9 cellular contexts compared by ENCODE assay signal in genomic region chr10:73218466-73219191, GRCh38. TPM values are rescaled to one million over a fixed set of nuclear protein-coding genes. Genes with fewer than 3 reads are reported as not detected.
A peak's percentile ranks its signal among the peaks of the same experiment; 100 is the strongest.
DNase-seq lines count a peak whose midpoint lies in the region; FAIRE-seq and TF ChIP-seq lines count a peak whose summit lies in the region.
"Had no signal": no experiment of that assay in that cellular context is flagged by ENCODE, and none has a peak within 500 bp of the region (broad histone marks: within the 10 kb centered on the region; RNA-seq: fewer than 3 reads in every experiment).

No MANE protein-coding gene starts in this region.

- H3K27ac Mint-ChIP-seq in activated CD4-positive, alpha-beta memory T cell treated with anti-CD3 and anti-CD28 coated beads, Interleukin-2, amount 10 ng/mL, durations not matched to agents 7 days and 5 days = no peak overlapping the region

- no peaks in the 10 kb centered on the region for H3K4me1 ChIP-seq in OCI-LY7 (ENCODE audit: insufficient read depth, low read length, poor library complexity, severe bottlenecking)

- no peak overlapping the region for H3K4me2 ChIP-seq in OCI-LY7 (ENCODE audit: low read length)

- TF ChIP-seq CTCF in OCI-LY7 (conservative IDR thresholded peaks at IDR 0.05; ENCODE audit: low read length) (peak; percentile 82), fibroblast of mammary gland (conservative IDR thresholded peaks at IDR 0.05; ENCODE audit: control insufficient read depth, insufficient read depth, low read depth, low read length) (peak; percentile 49)

- H3K9me3 ChIP-seq in OCI-LY7 (ENCODE audit: low read length) = no peaks in the 10 kb centered on the region

- no peaks in the 10 kb centered on the region for H3K9me2 ChIP-seq in OCI-LY7 (ENCODE audit: insufficient read depth, low read length)

- H4K20me1 ChIP-seq in OCI-LY7 (ENCODE audit: insufficient read depth, low read length) = no peaks in the 10 kb centered on the region

- CTCF ChIA-PET in OCI-LY7 (lab: Charles Lee; ENCODE audit: unreplicated experiment) = no interaction called here
- CTCF ChIA-PET in activated CD4-positive, alpha-beta memory T cell treated with anti-CD3 and anti-CD28 coated beads, Interleukin-2, amount 10 ng/mL, durations not matched to agents 7 days and 5 days (lab: Charles Lee) = interaction anchor here (0.6 kb wide), 1 partner anchor 20 kb away, joined by 3 read pairs; no protein-coding TSS in a partner anchor

- H3K4me3 ChIP-seq in OCI-LY7 (ENCODE audit: low read depth, low read length, poor library complexity, severe bottlenecking) (no peak overlapping the region), fibroblast of mammary gland (ENCODE audit: control insufficient read depth, low read depth, low read length) (no peak overlapping the region)

- peak; percentile 33 for FAIRE-seq in GM12891 (lab: Jason Lieb, UNC)

- no TSS peak for BruUV-seq in OCI-LY7 (replicated peaks; lab: Mats Ljungman, UMichigan)

- H3K36me3 Mint-ChIP-seq in activated CD4-positive, alpha-beta memory T cell treated with anti-CD3 and anti-CD28 coated beads, Interleukin-2, amount 10 ng/mL, durations not matched to agents 7 days and 5 days (ENCODE audit: low read depth) = peaks cover 35% of the 10 kb centered on the region

- in situ Hi-C loops in ACHN (cut with HindIII; ENCODE audit: low pct_ligation_motif_present, low pct_unique_long_range_greater_than_20kb, low sequenced_read_pairs) = no loop called here

- TF ChIP-seq POLR2A in GM12891 (IDR thresholded peaks at IDR 0.05; ENCODE audit: low read depth, low read length) = no peak

- no peaks in the 10 kb centered on the region for H3K27me3 Mint-ChIP-seq in activated CD4-positive, alpha-beta memory T cell treated with anti-CD3 and anti-CD28 coated beads, Interleukin-2, amount 10 ng/mL, durations not matched to agents 7 days and 5 days

- DNase-seq in ACHN (peak; percentile 54), GM12891 (ENCODE audit: insufficient read length, low spot score) (no peak), OCI-LY7 (ENCODE audit: low spot score) (peak; percentile 42), fibroblast of mammary gland (ENCODE audit: low read depth) (peak; percentile 39), NCI-H187 (lab: John Stamatoyannopoulos, UW) (no peak), NCI-H1105 treated with DMSO at 0.1 percent for 48 hours (lab: John Stamatoyannopoulos, UW) (no peak)
- no peak for DNase-seq in activated naive CD4-positive, alpha-beta T cell treated with Interleukin-2 at 50 U/mL for 16 hours
- no peak for DNase-seq in activated CD4-positive, alpha-beta memory T cell treated with anti-CD3 and anti-CD28 coated beads, Interleukin-2, amount 10 ng/mL, durations not matched to agents 7 days and 5 days
- DNase-seq: hippocampal formation had no signal

- H2AFZ ChIP-seq in OCI-LY7 (ENCODE audit: low read length) = no peak overlapping the region

- no peak overlapping the region for H3K4me3 Mint-ChIP-seq in activated CD4-positive, alpha-beta memory T cell treated with anti-CD3 and anti-CD28 coated beads, Interleukin-2, amount 10 ng/mL, durations not matched to agents 7 days and 5 days

- H3K9me3 Mint-ChIP-seq in activated CD4-positive, alpha-beta memory T cell treated with anti-CD3 and anti-CD28 coated beads, Interleukin-2, amount 10 ng/mL, durations not matched to agents 7 days and 5 days = peaks cover 3% of the 10 kb centered on the region

- H3K36me3 ChIP-seq in OCI-LY7 (ENCODE audit: insufficient read depth, low read length) = peaks cover 13% of the 10 kb centered on the region

- POLR2A ChIA-PET in OCI-LY7 (lab: Charles Lee) = interaction anchor here (0.5 kb wide), 2 partner anchors 30 to 189 kb away, joined by 3 read pairs; no protein-coding TSS in a partner anchor
- POLR2A ChIA-PET in activated CD4-positive, alpha-beta memory T cell treated with anti-CD3 and anti-CD28 coated beads, Interleukin-2, amount 10 ng/mL, durations not matched to agents 7 days and 5 days (lab: Charles Lee) = interaction anchor here (1.8 kb wide), 1 partner anchor 28 kb away, joined by 7 read pairs; the partner anchor contains the start of gene DNAJC9

- no peaks in the 10 kb centered on the region for H3K79me2 ChIP-seq in OCI-LY7 (ENCODE audit: insufficient read depth, low read depth, low read length)

- H3K4me1 Mint-ChIP-seq in activated CD4-positive, alpha-beta memory T cell treated with anti-CD3 and anti-CD28 coated beads, Interleukin-2, amount 10 ng/mL, durations not matched to agents 7 days and 5 days = peaks cover 3% of the 10 kb centered on the region

- no peak overlapping the region for H3K27ac ChIP-seq in OCI-LY7 (ENCODE audit: low read depth, low read length, poor library complexity, severe bottlenecking)

- intact Hi-C loops in OCI-LY7 (cut with micrococcal nuclease; ENCODE audit: unreplicated experiment) = no loop called here

TF ChIP-seq in GM12891, 5 proteins besides CTCF, POLR2A, EP300 and RAD21:
- TF ChIP-seq TAF1 (IDR thresholded peaks at IDR 0.05; ENCODE audit: low read depth, low read length) (no peak), PAX5 (IDR thresholded peaks at IDR 0.05; ENCODE audit: insufficient read depth, low read length, severe bottlenecking) (no peak), POLR2AphosphoS5 (IDR thresholded peaks at IDR 0.05; ENCODE audit: low read depth, low read length) (no peak), POU2F2 (IDR thresholded peaks at IDR 0.05; ENCODE audit: low read depth, low read length) (no peak), SPI1 (IDR thresholded peaks at IDR 0.05; ENCODE audit: low read depth, low read length) (no peak)

RNA-seq across cellular contexts. Expression of gene DNAJC9, which starts 28.4 kb away (rescaled TPM):
- 24.5 TPM for polyA plus RNA-seq in GM12891 (2012; ENCODE audit: low read depth, missing spikeins)
- 83.3 and 94.2 TPM in 2 replicates for total RNA-seq in OCI-LY7 (2014; rRNA removed; shearing (Covaris generic))
- 63.0 and 64.9 TPM in 2 replicates for total RNA-seq in OCI-LY7 (2022)
- total RNA-seq in activated CD4-positive, alpha-beta memory T cell treated with anti-CD3 and anti-CD28 coated beads, Interleukin-2, amount 10 ng/mL, durations not matched to agents 7 days and 5 days = 10 to 100 TPM; 46.9 to 49.6 TPM

RNA-seq across cellular contexts. Expression of gene MRPS16, which starts 33.8 kb away (rescaled TPM):
- polyA plus RNA-seq in GM12891 (2012; ENCODE audit: low read depth, missing spikeins) = 98.2 TPM
- total RNA-seq in OCI-LY7 (2014; rRNA removed; shearing (Covaris generic)) = 56.6 and 81.6 TPM in 2 replicates
- 132 and 135 TPM in 2 replicates for total RNA-seq in OCI-LY7 (2022)
- 10 to 100 TPM; 77.5 to 80.8 TPM for total RNA-seq in activated CD4-positive, alpha-beta memory T cell treated with anti-CD3 and anti-CD28 coated beads, Interleukin-2, amount 10 ng/mL, durations not matched to agents 7 days and 5 days

RNA-seq across cellular contexts. Expression of gene FAM149B1, which starts 50.7 kb away (rescaled TPM):
- 8.9 TPM for polyA plus RNA-seq in GM12891 (2012; ENCODE audit: low read depth, missing spikeins)
- total RNA-seq in OCI-LY7 (2014; rRNA removed; shearing (Covaris generic)) = 8.0 and 14.7 TPM in 2 replicates
- 18.5 and 19.9 TPM in 2 replicates for total RNA-seq in OCI-LY7 (2022)
- 10 to 100 TPM; 15.7 to 17.4 TPM for total RNA-seq in activated CD4-positive, alpha-beta memory T cell treated with anti-CD3 and anti-CD28 coated beads, Interleukin-2, amount 10 ng/mL, durations not matched to agents 7 days and 5 days

RNA-seq across cellular contexts. Expression of gene ECD, which starts 50.8 kb away (rescaled TPM):
- 27.2 TPM for polyA plus RNA-seq in GM12891 (2012; ENCODE audit: low read depth, missing spikeins)
- 24.6 and 27.3 TPM in 2 replicates for total RNA-seq in OCI-LY7 (2014; rRNA removed; shearing (Covaris generic))
- total RNA-seq in OCI-LY7 (2022) = 26.0 and 27.2 TPM in 2 replicates
- total RNA-seq in activated CD4-positive, alpha-beta memory T cell treated with anti-CD3 and anti-CD28 coated beads, Interleukin-2, amount 10 ng/mL, durations not matched to agents 7 days and 5 days = 10 to 100 TPM; 27.1 to 28.5 TPM

Comparison
In these comparisons a context has a peak if more than half of its experiments do, and no peak if none do; other contexts are left out.
1. DNase-seq: peak in ACHN (single experiment), OCI-LY7 (single experiment) and fibroblast of mammary gland (single experiment); none in GM12891 (single experiment), activated naive CD4-positive, alpha-beta T cell treated with Interleukin-2 at 50 U/mL for 16 hours (single experiment), NCI-H187 (0 of 2), activated CD4-positive, alpha-beta memory T cell treated with anti-CD3 and anti-CD28 coated beads, Interleukin-2, amount 10 ng/mL, durations not matched to agents 7 days and 5 days (single experiment) and NCI-H1105 treated with DMSO at 0.1 percent for 48 hours (single experiment).